In genomic region chr3:55721716-55722484, GRCh38 we compare ENCODE assay signal across 9 cellular contexts.
DNase-seq lines count a peak whose midpoint lies in the region; ATAC-seq, FAIRE-seq and TF ChIP-seq lines count a peak whose summit lies in the region.
"Had no signal": no experiment of that assay in that cellular context is flagged by ENCODE, and none has a peak within 500 bp of the region (broad histone marks: within the 10 kb centered on the region; RNA-seq: fewer than 3 reads in every experiment).

No MANE protein-coding gene starts in this region.

- CTCF ChIA-PET in H1 (lab: Charles Lee; ENCODE audit: partially characterized antibody) (interaction anchor here (0.6 to 3.6 kb wide), 62 partner anchors 8 to 449 kb away, joined by 3 to 23 read pairs (median 4); partner anchors contain the start of gene WNT5A), T-cell (lab: Charles Lee) (no interaction called here)

- H3K27ac ChIP-seq in H1 (ENCODE audit: low read depth, low read length), result no peak overlapping the region

- POLR2A ChIA-PET in H1 (lab: Charles Lee; ENCODE audit: partially characterized antibody) (interaction anchor here (0.6 kb wide), 1 partner anchor 12 kb away, joined by 3 read pairs; no protein-coding TSS in a partner anchor), T-cell (lab: Charles Lee) (no interaction called here)

- H3K36me3 ChIP-seq in Loucy (ENCODE audit: insufficient read depth, low read length), result no peaks in the 10 kb centered on the region
- no peaks in the 10 kb centered on the region for H3K36me3 ChIP-seq in H1 (ENCODE audit: control insufficient read depth in 2 of 4, insufficient read depth in 4 of 4, low read length in 3 of 4)

- H4K20me1 ChIP-seq in Loucy (ENCODE audit: insufficient read depth, low read length, poor library complexity, severe bottlenecking), result no peaks in the 10 kb centered on the region
- no peaks in the 10 kb centered on the region for H4K20me1 ChIP-seq in H1 (replicated peaks in 1 of 2; ENCODE audit: control insufficient read depth in 1 of 2, insufficient read depth in 2 of 2, low read length in 2 of 2)

- H3K27me3 Mint-ChIP-seq in nephron (ENCODE audit: low read depth), result peaks cover 4% of the 10 kb centered on the region
- H3K27me3 Mint-ChIP-seq in T-cell, result peaks cover 0 to 23% of the 10 kb centered on the region in 2 donors

- H3K4me2 ChIP-seq in Loucy (ENCODE audit: low read depth, low read length, poor library complexity, severe bottlenecking) (no peak overlapping the region), H1 (ENCODE audit: insufficient read depth in 1 of 2, low read depth in 2 of 2, low read length in 2 of 2) (no peak overlapping the region)

- no peaks in the 10 kb centered on the region for H3K9me2 ChIP-seq in Loucy (replicated peaks; ENCODE audit: low read depth, low read length)

- no peak overlapping the region for H3K14ac ChIP-seq in H1 (ENCODE audit: insufficient read length)

- no peak for TF ChIP-seq EP300 in H1 (IDR thresholded peaks at IDR 0.05; ENCODE audit: borderline replicate concordance in 1 of 2, low read depth in 2 of 2, low read length in 2 of 2)

- H3K18ac ChIP-seq in H1 (ENCODE audit: extremely low read depth, low read length), result no peak overlapping the region

- no peak overlapping the region for H3K9ac ChIP-seq in Loucy (ENCODE audit: low read depth, low read length, poor library complexity, severe bottlenecking)
- no peak overlapping the region for H3K9ac ChIP-seq in H1 (replicated peaks in 1 of 4; ENCODE audit: extremely low read depth in 1 of 4, low read depth in 3 of 4, low read length in 3 of 4)

- H2BK20ac ChIP-seq in H1 (ENCODE audit: low read length), result no peak overlapping the region

- peaks cover 75% of the 10 kb centered on the region for H3K4me1 Mint-ChIP-seq in nephron
- no peaks in the 10 kb centered on the region for H3K4me1 Mint-ChIP-seq in T-cell

- TF ChIP-seq RAD21 in H1 (IDR thresholded peaks at IDR 0.05 in 1 of 2, conservative IDR thresholded peaks at IDR 0.05 in 1 of 2; ENCODE audit: low read depth in 2 of 2, low read length in 2 of 2), result peak; percentile 89 to 91

- H3K4me3 Mint-ChIP-seq in nephron (no peak overlapping the region), T-cell (no peak overlapping the region)

- no peaks in the 10 kb centered on the region for H3F3A ChIP-seq in Loucy (ENCODE audit: low read depth)

- H3K27ac Mint-ChIP-seq in nephron, result peak overlapping the region; percentile 35 to 53 (median 38)
- no peak overlapping the region for H3K27ac Mint-ChIP-seq in T-cell

- H2BK15ac ChIP-seq in H1 (ENCODE audit: low read length), result no peak overlapping the region

- H2AK5ac ChIP-seq in H1 (ENCODE audit: low read depth, low read length), result no peak overlapping the region

- H4K5ac ChIP-seq in H1 (ENCODE audit: insufficient read length, low read depth, low read length), result no peak overlapping the region

- H3K9me3 ChIP-seq in Loucy (ENCODE audit: insufficient read depth, low read depth, low read length) (no peaks in the 10 kb centered on the region), H1 (ENCODE audit: insufficient read depth in 2 of 2, low read depth in 1 of 2, low read length in 1 of 2) (no peaks in the 10 kb centered on the region)

- H3K79me2 ChIP-seq in Loucy (ENCODE audit: insufficient read depth, low read length), result no peaks in the 10 kb centered on the region
- H3K79me2 ChIP-seq in H1 (ENCODE audit: control insufficient read depth in 1 of 2, insufficient read depth in 2 of 2, low read length in 2 of 2), result no peaks in the 10 kb centered on the region

- no peak overlapping the region for H3K56ac ChIP-seq in H1 (replicated peaks; ENCODE audit: insufficient read length, low read depth, low read length)

- no peaks in the 10 kb centered on the region; the same call in 1 of the 2 replicates for H3K23me2 ChIP-seq in H1 (ENCODE audit: low read depth, low read length)

- no peaks in the 10 kb centered on the region for H3K79me1 ChIP-seq in H1 (ENCODE audit: low read depth, low read length)

- H3K9me3 Mint-ChIP-seq in nephron (no peaks in the 10 kb centered on the region), T-cell (no peaks in the 10 kb centered on the region)

- H3K4ac ChIP-seq in H1 (replicated peaks; ENCODE audit: insufficient read length, low read depth, low read length), result no peak overlapping the region

- WGBS in H1 (ENCODE audit: extremely low coverage in 1 of 2, insufficient coverage in 1 of 2, insufficient read length in 1 of 2, insufficient replicate concordance in 2 of 2, low coverage in 1 of 2, low lambda C conversion rate in 2 of 2, missing lambda C conversion rate in 1 of 2), 2 experiments, result 77% methylated on average over 5 of the region's 5 CpGs; no CpG with 5 or more reads in 1 of the 2 experiments

- no peak overlapping the region for H4K91ac ChIP-seq in H1 (replicated peaks; ENCODE audit: insufficient read length, low read length)

- no peak overlapping the region for H4K8ac ChIP-seq in H1 (ENCODE audit: extremely low read depth, insufficient read depth, low read length)

- DNase-seq in EH (ENCODE audit: low read depth) (peak; percentile 57), H1 (ENCODE audit: low read depth in 1 of 2, low spot score in 2 of 2) (peak in 1 of 2 experiments; percentile 63), T-cell (no peak), KBM-7 (no peak), NCI-H187 (lab: John Stamatoyannopoulos, UW) (no peak)
- DNase-seq: cortex of kidney had no signal

- TF ChIP-seq POLR2A in H1 (IDR thresholded peaks at IDR 0.05; ENCODE audit: control extremely low read depth in 1 of 2, low read depth in 2 of 2, low read length in 2 of 2), result no peak

- TF ChIP-seq CTCF in Loucy (conservative IDR thresholded peaks at IDR 0.05; ENCODE audit: low read length), result peak; percentile 67
- TF ChIP-seq CTCF in H1 (IDR thresholded peaks at IDR 0.05; ENCODE audit: control extremely low read depth in 1 of 3, insufficient read depth in 1 of 3, low read depth in 1 of 3, low read length in 3 of 3), result peak; percentile 72 to 75 (median 72)
- peak; percentile 52 to 67 (median 62) for TF ChIP-seq CTCF in nephron (IDR thresholded peaks at IDR 0.05; ENCODE audit: unreplicated experiment in 3 of 3)

- no peak overlapping the region for H3K4me3 ChIP-seq in Loucy (ENCODE audit: low read length, poor library complexity, severe bottlenecking)
- H3K4me3 ChIP-seq in H1 (ENCODE audit: extremely low read depth in 1 of 4, insufficient read depth in 2 of 4, low read depth in 3 of 4, low read length in 4 of 4), result no peak overlapping the region

- in situ Hi-C loops in KBM-7 (cut with MboI; ENCODE audit: low pct_unique_long_range_greater_than_20kb, low sequenced_read_pairs), result no loop called here

- no peak overlapping the region for H2BK12ac ChIP-seq in H1 (ENCODE audit: low read depth, low read length)

- no peak overlapping the region for H2BK120ac ChIP-seq in H1 (replicated peaks; ENCODE audit: low read depth, low read length)

- H3K27me3 ChIP-seq in Loucy (ENCODE audit: insufficient read depth, low read length, poor library complexity, severe bottlenecking) (no peaks in the 10 kb centered on the region), H1 (replicated peaks in 1 of 4; ENCODE audit: control insufficient read depth in 3 of 4, extremely low read depth in 1 of 4, insufficient read depth in 3 of 4, low read length in 3 of 4) (no peaks in the 10 kb centered on the region)

- no peak for FAIRE-seq in H1 (lab: Jason Lieb, UNC)

- H3K36me3 Mint-ChIP-seq in nephron (ENCODE audit: low read depth) (no peaks in the 10 kb centered on the region), T-cell (no peaks in the 10 kb centered on the region)

- no peak overlapping the region for H2BK5ac ChIP-seq in H1 (ENCODE audit: low read depth, low read length)

- ATAC-seq in T-cell (replicated peaks in 1 of 4), result no peak
- ATAC-seq in GM19452 (IDR thresholded peaks at IDR 0.05; ENCODE audit: unreplicated experiment), result no peak

- H3K23ac ChIP-seq in H1 (ENCODE audit: insufficient read length), result no peak overlapping the region

- peaks cover 18% of the 10 kb centered on the region for H3K4me1 ChIP-seq in Loucy (ENCODE audit: insufficient read depth, low read length, poor library complexity, severe bottlenecking)
- peaks cover 0 to 7% (median 0%) of the 10 kb centered on the region in 4 experiments; a peak in 4 of 7 replicates for H3K4me1 ChIP-seq in H1 (replicated peaks in 1 of 4; ENCODE audit: control insufficient read depth in 3 of 4, insufficient read depth in 4 of 4, low read length in 3 of 4)

- H2AFZ ChIP-seq in Loucy (ENCODE audit: low read length) (no peak overlapping the region), H1 (ENCODE audit: low read length) (no peak overlapping the region)

TF ChIP-seq in H1, 55 proteins besides CTCF, POLR2A, EP300 and RAD21:
- TF ChIP-seq PHF8 (conservative IDR thresholded peaks at IDR 0.05; ENCODE audit: low read depth, low read length) (no peak), MAX (IDR thresholded peaks at IDR 0.05) (no peak), TAF7 (optimal IDR thresholded peaks at IDR 0.05; ENCODE audit: borderline replicate concordance, low read depth, low read length) (no peak), POU5F1 (IDR thresholded peaks at IDR 0.05; ENCODE audit: low read depth, low read length) (no peak), ZNF274 (IDR thresholded peaks at IDR 0.05; ENCODE audit: borderline replicate concordance, extremely low read depth, low read length) (no peak), BCL11A (IDR thresholded peaks at IDR 0.05; ENCODE audit: low read depth in 2 of 2, low read length in 2 of 2) (no peak), CREB1 (IDR thresholded peaks at IDR 0.05) (no peak)

Comparison
In these comparisons a context has a peak if more than half of its experiments do, and no peak if none do; other contexts are left out.
1. H3K27ac Mint-ChIP-seq: peak in nephron (3 of 3); none in T-cell (0 of 2).
2. Peak in every context shown above with its lines, with median percentiles within 50 percentile points of each other: CTCF ChIP-seq.